In genomic region chr13:26474286-26474685, GRCh38 we compare ENCODE assay signal across 19 cellular contexts.
"Had no signal": no experiment of that assay in that cellular context is flagged by ENCODE, and none has a peak within 500 bp of the region (broad histone marks: within the 10 kb centered on the region; RNA-seq: fewer than 3 reads in every experiment).

No MANE protein-coding gene starts in this region.

- H3K4me3 ChIP-seq: body of pancreas, colonic mucosa, skin epidermis, tibial nerve had no signal

- H3K27ac ChIP-seq: body of pancreas, colonic mucosa, skin epidermis, tibial nerve had no signal

- H3K27me3 ChIP-seq: body of pancreas, colonic mucosa, tibial nerve had no signal

- H3K4me1 ChIP-seq: body of pancreas, colonic mucosa had no signal

- H3K9me3 ChIP-seq: body of pancreas, colonic mucosa, tibial nerve had no signal

- ATAC-seq: activated T-helper 17 cell treated with anti-CD3 and anti-CD28 coated beads, Interleukin-2, amount 50 U/mL, for 72 hours; body of pancreas; left ventricle myocardium superior; natural killer cell had no signal

- DNase-seq: activated CD4-positive, alpha-beta memory T cell treated with anti-CD3 and anti-CD28 coated beads for 36 hours; activated CD4-positive, alpha-beta T cell treated with anti-CD3 and anti-CD28 coated beads for 4 hours; activated naive CD4-positive, alpha-beta T cell; activated naive CD8-positive, alpha-beta T cell treated with anti-CD3 and anti-CD28 coated beads for 36 hours; activated T-cell treated with anti-CD3 and anti-CD28 coated beads, Interleukin-2, amount 50 U/mL, for 1 hour; amniotic stem cell; body of pancreas; colonic mucosa; erythroblast; hypothalamus; kidney glomerular epithelial cell; left ventricle myocardium superior; natural killer cell; nucleus accumbens; SW 1271; T-helper 2 cell had no signal

- H3K36me3 ChIP-seq: colonic mucosa, tibial nerve had no signal
